ENCODE assay signal across 7 cellular contexts in genomic region chr3:143975549-143976152, GRCh38.
DNase-seq lines count a peak whose midpoint lies in the region; ATAC-seq and TF ChIP-seq lines count a peak whose summit lies in the region.

No MANE protein-coding gene starts in this region.

- peak overlapping the region; percentile 77 for H3K4me2 ChIP-seq in MM.1S (ENCODE audit: low read depth, low read length)

- H3K4me3 ChIP-seq in MM.1S (ENCODE audit: low read length) (peak overlapping the region; percentile 97), WERI-Rb-1 (ENCODE audit: low read depth, low read length) (peak overlapping the region; percentile 89), iPS-18a (ENCODE audit: low read length) (peak overlapping the region; percentile 95)
- no peak overlapping the region for H3K4me3 ChIP-seq in effector memory CD4-positive, alpha-beta T cell (ENCODE audit: insufficient read depth, low read depth, low read length, poor library complexity, severe bottlenecking)

- H2AFZ ChIP-seq in MM.1S (ENCODE audit: low read length) = no peak overlapping the region

- TF ChIP-seq CTCF in MM.1S (IDR thresholded peaks at IDR 0.05; ENCODE audit: low read length) = peak; percentile 59
- TF ChIP-seq CTCF in WERI-Rb-1 (IDR thresholded peaks at IDR 0.05; ENCODE audit: low read depth, low read length) = peak; percentile 19; the same call in 1 of the 2 replicates

- no peak for ATAC-seq in GM21619 (IDR thresholded peaks at IDR 0.05; ENCODE audit: unreplicated experiment)

- H3K9me3 ChIP-seq in MM.1S (replicated peaks; ENCODE audit: insufficient read depth, low read length) (no peaks in the 10 kb centered on the region), WERI-Rb-1 (ENCODE audit: severe bottlenecking) (no peaks in the 10 kb centered on the region), iPS-18a (ENCODE audit: control insufficient read depth, low read depth, low read length) (no peaks in the 10 kb centered on the region)
- H3K9me3 ChIP-seq in effector memory CD4-positive, alpha-beta T cell (ENCODE audit: control insufficient read depth, low read length) = no peaks in the 10 kb centered on the region

- H3K9ac ChIP-seq in MM.1S (ENCODE audit: low read length) (peak overlapping the region; percentile 78; the same call in 1 of the 2 replicates), iPS-18a (ENCODE audit: low read length) (no peak overlapping the region)

- peaks cover 82% of the 10 kb centered on the region for H3K79me2 ChIP-seq in MM.1S (ENCODE audit: low read length)

- peaks cover 30% of the 10 kb centered on the region for H3F3A ChIP-seq in MM.1S (ENCODE audit: insufficient read depth, low read length)

- no peaks in the 10 kb centered on the region for H3K9me2 ChIP-seq in MM.1S (replicated peaks; ENCODE audit: insufficient read depth, low read length)

- H3K4me1 ChIP-seq in MM.1S (ENCODE audit: low read length) = peaks cover 14% of the 10 kb centered on the region
- peaks cover 45% of the 10 kb centered on the region for H3K4me1 ChIP-seq in iPS-18a (ENCODE audit: control insufficient read depth, low read depth, low read length)
- peaks cover 4% of the 10 kb centered on the region for H3K4me1 ChIP-seq in effector memory CD4-positive, alpha-beta T cell (ENCODE audit: control insufficient read depth, insufficient read depth, low read length, poor library complexity, severe bottlenecking)

- no peak overlapping the region for H3K27ac ChIP-seq in MM.1S (ENCODE audit: low read length)
- peak overlapping the region; percentile 23 for H3K27ac ChIP-seq in WERI-Rb-1
- H3K27ac ChIP-seq in iPS-18a (ENCODE audit: low read length) = no peak overlapping the region
- peak overlapping the region; percentile 53 for H3K27ac ChIP-seq in substantia nigra (ENCODE audit: low read depth, low read length, poor library complexity, severe bottlenecking)
- no peak overlapping the region for H3K27ac ChIP-seq in effector memory CD4-positive, alpha-beta T cell (ENCODE audit: insufficient read depth, low read length, poor library complexity, severe bottlenecking)

- DNase-seq in GM03348 (ENCODE audit: low spot score) (peak; percentile 22), MM.1S (peak; percentile 60), WERI-Rb-1 (no peak), substantia nigra (lab: John Stamatoyannopoulos, UW) (peak in 2 of 49 donors; percentile 7 to 29)
- DNase-seq in effector memory CD4-positive, alpha-beta T cell = no peak

- H3K27me3 ChIP-seq in MM.1S (replicated peaks; ENCODE audit: insufficient read depth, low read length) (no peaks in the 10 kb centered on the region), WERI-Rb-1 (ENCODE audit: insufficient read depth, low read depth, severe bottlenecking) (no peaks in the 10 kb centered on the region), iPS-18a (ENCODE audit: control insufficient read depth, insufficient read depth, low read length) (no peaks in the 10 kb centered on the region)
- no peaks in the 10 kb centered on the region for H3K27me3 ChIP-seq in effector memory CD4-positive, alpha-beta T cell (replicated peaks; ENCODE audit: control insufficient read depth, insufficient read depth, low read length, poor library complexity, severe bottlenecking)

- no peaks in the 10 kb centered on the region for H3K36me3 ChIP-seq in MM.1S (replicated peaks; ENCODE audit: insufficient read depth, low read length)
- H3K36me3 ChIP-seq in WERI-Rb-1 = peaks cover 13% of the 10 kb centered on the region
- no peaks in the 10 kb centered on the region for H3K36me3 ChIP-seq in iPS-18a (ENCODE audit: control insufficient read depth, low read depth, low read length)
- H3K36me3 ChIP-seq in effector memory CD4-positive, alpha-beta T cell (ENCODE audit: control insufficient read depth, insufficient read depth, low read length) = no peaks in the 10 kb centered on the region

- peaks cover 13% of the 10 kb centered on the region for H4K20me1 ChIP-seq in MM.1S (ENCODE audit: insufficient read depth, low read length)

Comparison
In these comparisons a context has a peak if more than half of its experiments do, and no peak if none do; other contexts are left out.
1. DNase-seq: peak in GM03348 (single experiment) and MM.1S (single experiment); none in WERI-Rb-1 (single experiment) and effector memory CD4-positive, alpha-beta T cell (0 of 3).
2. H3K27ac ChIP-seq: peak in WERI-Rb-1 (single experiment) and substantia nigra (single experiment); none in MM.1S (single experiment), iPS-18a (single experiment) and effector memory CD4-positive, alpha-beta T cell (single experiment).